ENCODE assay signal across 19 cellular contexts in genomic region chr21:41929248-41929647, GRCh38. TPM values are rescaled to one million over a fixed set of nuclear protein-coding genes. Genes with fewer than 3 reads are reported as not detected.
DNase-seq lines count a peak whose midpoint lies in the region; ATAC-seq, FAIRE-seq and TF ChIP-seq lines count a peak whose summit lies in the region.
"Had no signal": no experiment of that assay in that cellular context is flagged by ENCODE, and none has a peak within 500 bp of the region (broad histone marks: within the 10 kb centered on the region; RNA-seq: fewer than 3 reads in every experiment).

No MANE protein-coding gene starts in this region.

- intact Hi-C loops in dendritic cell treated with granulocyte-macrophage colony-stimulating factor and Interleukin-4, amounts not matched to agents 40 ng/mL and 50 ng/mL, for 4 days (cut with micrococcal nuclease), result loop anchor here (5.0 kb wide), 1 partner anchor 78 kb away; no protein-coding TSS in a partner anchor

- H3K27ac Mint-ChIP-seq in dendritic cell treated with granulocyte-macrophage colony-stimulating factor and Interleukin-4, amounts not matched to agents 40 ng/mL and 50 ng/mL, for 4 days, result peak overlapping the region; percentile 96
- H3K27ac Mint-ChIP-seq: type B pancreatic cell had no signal

- 0 out of 2 replicates have a peak, but pooled peaks cover 8% of the 10 kb centered on the region for H3K27me3 ChIP-seq in OCI-LY1 (ENCODE audit: insufficient read depth, low read length)
- H3K27me3 ChIP-seq: cardiac muscle cell had no signal

- H3K9ac ChIP-seq in OCI-LY1 (ENCODE audit: low read length), result no peak overlapping the region

- ATAC-seq in SK-N-SH treated with all-trans-retinoic acid at 6 μM for 48 hours, result no peak
- ATAC-seq: activated T-cell treated with anti-CD3 and anti-CD28 coated beads, Interleukin-2, amount 50 U/mL, for 4 hours had no signal

- H3K4me3 ChIP-seq in OCI-LY1 (ENCODE audit: low read depth, low read length, poor library complexity, severe bottlenecking) (no peak overlapping the region), skin epidermis (no peak overlapping the region)
- H3K4me3 ChIP-seq: cardiac muscle cell had no signal

- no peaks in the 10 kb centered on the region for H3K9me2 ChIP-seq in OCI-LY1 (ENCODE audit: low read depth, low read length)

- H3K27ac ChIP-seq in OCI-LY1 (ENCODE audit: low read depth, low read length, poor library complexity, severe bottlenecking), result peak overlapping the region; percentile 67
- peak overlapping the region in 17 of 21 experiments; percentile 2 to 100 (median 59) for H3K27ac ChIP-seq in skin epidermis
- H3K27ac ChIP-seq: cardiac muscle cell had no signal

- H3K9me3 Mint-ChIP-seq in dendritic cell treated with granulocyte-macrophage colony-stimulating factor and Interleukin-4, amounts not matched to agents 40 ng/mL and 50 ng/mL, for 4 days, result no peaks in the 10 kb centered on the region
- H3K9me3 Mint-ChIP-seq: activated T-cell treated with anti-CD3 and anti-CD28 coated beads, Interleukin-2, amount 50 U/mL, for 4 hours; type B pancreatic cell had no signal

- H3K36me3 Mint-ChIP-seq in dendritic cell treated with granulocyte-macrophage colony-stimulating factor and Interleukin-4, amounts not matched to agents 40 ng/mL and 50 ng/mL, for 4 days (ENCODE audit: low read depth), result peaks cover 16% of the 10 kb centered on the region
- H3K36me3 Mint-ChIP-seq: type B pancreatic cell had no signal

- H3K4me1 Mint-ChIP-seq in dendritic cell treated with granulocyte-macrophage colony-stimulating factor and Interleukin-4, amounts not matched to agents 40 ng/mL and 50 ng/mL, for 4 days (ENCODE audit: low read depth), result peaks cover 93% of the 10 kb centered on the region

- H4K20me1 ChIP-seq in OCI-LY1 (ENCODE audit: insufficient read depth, low read length), result no peaks in the 10 kb centered on the region

- H3K79me2 ChIP-seq in OCI-LY1 (ENCODE audit: insufficient read depth, low read length), result no peaks in the 10 kb centered on the region

- H3K9me3 ChIP-seq in OCI-LY1 (ENCODE audit: low read length), result no peaks in the 10 kb centered on the region

- no peak for TF ChIP-seq CTCF in OCI-LY1 (IDR thresholded peaks at IDR 0.05; ENCODE audit: low read length)

- peaks cover 2% of the 10 kb centered on the region for H3K27me3 Mint-ChIP-seq in dendritic cell treated with granulocyte-macrophage colony-stimulating factor and Interleukin-4, amounts not matched to agents 40 ng/mL and 50 ng/mL, for 4 days
- H3K27me3 Mint-ChIP-seq: type B pancreatic cell had no signal

- no peak overlapping the region for H2AFZ ChIP-seq in OCI-LY1 (ENCODE audit: low read length)

- peaks cover 80% of the 10 kb centered on the region for H3K4me1 ChIP-seq in OCI-LY1 (ENCODE audit: insufficient read depth, low read length, severe bottlenecking)

- H3K4me2 ChIP-seq in OCI-LY1 (ENCODE audit: low read length), result no peak overlapping the region

- no peak for TF ChIP-seq POLR2A in GM12891 (IDR thresholded peaks at IDR 0.05; ENCODE audit: low read depth, low read length)

- no peaks in the 10 kb centered on the region for H3K36me3 ChIP-seq in OCI-LY1 (ENCODE audit: insufficient read depth, low read length)
- H3K36me3 ChIP-seq: cardiac muscle cell had no signal

- FAIRE-seq in GM12891 (lab: Jason Lieb, UNC), result peak; percentile 16

- H3F3A ChIP-seq in OCI-LY1 (ENCODE audit: insufficient read depth, low read length), result no peaks in the 10 kb centered on the region

- H3K4me3 Mint-ChIP-seq in dendritic cell treated with granulocyte-macrophage colony-stimulating factor and Interleukin-4, amounts not matched to agents 40 ng/mL and 50 ng/mL, for 4 days, result no peak overlapping the region
- H3K4me3 Mint-ChIP-seq: activated T-cell treated with anti-CD3 and anti-CD28 coated beads, Interleukin-2, amount 50 U/mL, for 4 hours; type B pancreatic cell had no signal

- no peak for DNase-seq in GM12891 (ENCODE audit: insufficient read length, low spot score)
- DNase-seq in activated CD4-positive, CD25-positive, alpha-beta regulatory T cell treated with anti-CD3 and anti-CD28 coated beads, Interleukin-2, amount 50 U/mL, for 72 hours, result no peak
- DNase-seq in stimulated activated CD4-positive, alpha-beta T cell treated with anti-CD3 and anti-CD28 coated beads, Interleukin-12 subunit alpha, Interleukin-12 subunit beta, amount 100 ng/mL, for 4 hours, result no peak
- no peak for DNase-seq in activated T-cell treated with anti-CD3 and anti-CD28 coated beads, Interleukin-2, amount 50 U/mL, for 1 hour
- DNase-seq: activated CD4-positive, alpha-beta T cell treated with anti-CD3 and anti-CD28 coated beads, Interleukin-2, amount 50 U/mL, for 1 hour; activated T-cell treated with anti-CD3 and anti-CD28 coated beads, Interleukin-2, amount 50 U/mL, for 4 hours; C1 segment of cervical spinal cord; effector CD8-positive, alpha-beta T cell; NCI-H1105; NK-92 treated with Interleukin-12 subunit alpha and Interleukin-12 subunit beta, amount 100 ng/mL, for 24 hours; SHP77 treated with DMSO at 0.1 percent for 48 hours; stimulated activated CD4-positive, alpha-beta T cell treated with anti-CD3 and anti-CD28 coated beads, Interleukin-4, amount 100 ng/mL, for 24 hours; stimulated activated CD8-positive, alpha-beta memory T cell treated with anti-CD3 and anti-CD28 coated beads, Interleukin-4, amount 100 ng/mL, for 48 hours had no signal

TF ChIP-seq in GM12891, 5 proteins besides CTCF, POLR2A, EP300 and RAD21:
- TF ChIP-seq TAF1 (IDR thresholded peaks at IDR 0.05; ENCODE audit: low read depth, low read length) (no peak), SPI1 (IDR thresholded peaks at IDR 0.05; ENCODE audit: low read depth, low read length) (peak; percentile 60)

TF ChIP-seq in SK-N-SH treated with all-trans-retinoic acid at 6 μM for 48 hours, 23 proteins besides CTCF, POLR2A, EP300 and RAD21 (continues in another document):
- TF ChIP-seq PPARA (CRISPR knock-in tag; IDR thresholded peaks at IDR 0.05; ENCODE audit: borderline replicate concordance), result no peak
- TF ChIP-seq TCF4 (CRISPR knock-in tag; IDR thresholded peaks at IDR 0.05; ENCODE audit: borderline replicate concordance), result no peak
- TF ChIP-seq ZNF70 (CRISPR knock-in tag; IDR thresholded peaks at IDR 0.05), result no peak
- no peak for TF ChIP-seq GLIS3 (CRISPR knock-in tag; IDR thresholded peaks at IDR 0.05)
- no peak for TF ChIP-seq ZC3H10 (CRISPR knock-in tag; IDR thresholded peaks at IDR 0.05)
- TF ChIP-seq ZNF565 (CRISPR knock-in tag; conservative IDR thresholded peaks at IDR 0.05; ENCODE audit: low read depth), result no peak
- TF ChIP-seq PATZ1 (CRISPR knock-in tag; IDR thresholded peaks at IDR 0.05; ENCODE audit: borderline replicate concordance), result no peak
- TF ChIP-seq, protein P1, sequence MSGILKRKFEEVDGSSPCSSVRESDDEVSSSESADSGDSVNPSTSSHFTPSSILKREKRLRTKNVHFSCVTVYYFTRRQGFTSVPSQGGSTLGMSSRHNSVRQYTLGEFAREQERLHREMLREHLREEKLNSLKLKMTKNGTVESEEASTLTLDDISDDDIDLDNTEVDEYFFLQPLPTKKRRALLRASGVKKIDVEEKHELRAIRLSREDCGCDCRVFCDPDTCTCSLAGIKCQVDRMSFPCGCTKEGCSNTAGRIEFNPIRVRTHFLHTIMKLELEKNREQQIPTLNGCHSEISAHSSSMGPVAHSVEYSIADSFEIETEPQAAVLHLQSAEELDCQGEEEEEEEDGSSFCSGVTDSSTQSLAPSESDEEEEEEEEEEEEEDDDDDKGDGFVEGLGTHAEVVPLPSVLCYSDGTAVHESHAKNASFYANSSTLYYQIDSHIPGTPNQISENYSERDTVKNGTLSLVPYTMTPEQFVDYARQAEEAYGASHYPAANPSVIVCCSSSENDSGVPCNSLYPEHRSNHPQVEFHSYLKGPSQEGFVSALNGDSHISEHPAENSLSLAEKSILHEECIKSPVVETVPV (CRISPR knock-in tag; IDR thresholded peaks at IDR 0.05), result no peak
- TF ChIP-seq ESRRG (CRISPR knock-in tag; IDR thresholded peaks at IDR 0.05), result no peak
- no peak for TF ChIP-seq ZFP30 (CRISPR knock-in tag; IDR thresholded peaks at IDR 0.05)
- no peak for TF ChIP-seq POU6F1 (CRISPR knock-in tag; IDR thresholded peaks at IDR 0.05; ENCODE audit: borderline replicate concordance, low read depth)
- TF ChIP-seq OSR1 (CRISPR knock-in tag; IDR thresholded peaks at IDR 0.05), result no peak
- no peak for TF ChIP-seq SNAI2 (CRISPR knock-in tag; IDR thresholded peaks at IDR 0.05)
- no peak for TF ChIP-seq ARNTL (CRISPR knock-in tag; IDR thresholded peaks at IDR 0.05; ENCODE audit: borderline replicate concordance, low read depth)
- no peak for TF ChIP-seq BACH2 (CRISPR knock-in tag; IDR thresholded peaks at IDR 0.05; ENCODE audit: borderline replicate concordance)

RNA-seq across cellular contexts. Expression of gene C2CD2, which starts 24.6 kb away (rescaled TPM):
- 9.1 TPM for polyA plus RNA-seq in GM12891 (2012; ENCODE audit: low read depth, missing spikeins)

RNA-seq across cellular contexts. Expression of gene PRDM15, which starts 50.1 kb away (rescaled TPM):
- 7.4 TPM for polyA plus RNA-seq in GM12891 (2012; ENCODE audit: low read depth, missing spikeins)
